Comparison of ENCODE assay signal across 8 cellular contexts in genomic region chr2:240840435-240841060, GRCh38. TPM values are rescaled to one million over a fixed set of nuclear protein-coding genes. Genes with fewer than 3 reads are reported as not detected.
DNase-seq lines count a peak whose midpoint lies in the region; ATAC-seq, FAIRE-seq and TF ChIP-seq lines count a peak whose summit lies in the region.

No MANE protein-coding gene starts in this region.

- WGBS in body of pancreas, 2 donors, result 28% methylated on average over 9 of the region's 9 CpGs; no CpG with 5 or more reads in 1 of the 2 donors

- TF ChIP-seq CTCF in AG04449 (IDR thresholded peaks at IDR 0.05; ENCODE audit: insufficient read depth, low read length, missing control alignments) (peak; percentile 69), GM10248 (IDR thresholded peaks at IDR 0.05; ENCODE audit: control extremely low read depth, extremely low read depth, low read depth, missing control alignments) (peak; percentile 54), body of pancreas (IDR thresholded peaks at IDR 0.05) (peak; percentile 48 to 84 (median 72)), kidney (IDR thresholded peaks at IDR 0.05; ENCODE audit: borderline replicate concordance, extremely low read depth, insufficient read depth) (peak; percentile 44)

- peak; percentile 95 for ATAC-seq in body of pancreas

- DNase-seq in AG04449 (ENCODE audit: low read depth, low spot score), result no peak
- DNase-seq in GM10248 (ENCODE audit: extremely low spot score), result peak; percentile 62
- peak; percentile 39 for DNase-seq in NCI-H226
- peak; percentile 77 to 86 (median 84) for DNase-seq in body of pancreas
- DNase-seq in kidney, result peak; percentile 74
- DNase-seq in substantia nigra (lab: John Stamatoyannopoulos, UW), result peak in 39 of 49 donors; percentile 21 to 90 (median 60)
- no peak for DNase-seq in KG1 (lab: John Stamatoyannopoulos, UW)
- no peak for DNase-seq in SKM-1 treated with dmso at 0.1 percent for 144 hours (lab: John Stamatoyannopoulos, UW; ENCODE audit: unreplicated experiment)

- TF ChIP-seq POLR2A in body of pancreas (IDR thresholded peaks at IDR 0.05), result no peak

- POLR2A ChIA-PET in AG04449 (lab: Yijun Ruan, JAX), result interaction anchor here (1.0 kb wide), 1 partner anchor 11 kb away, joined by 3 read pairs; no protein-coding TSS in a partner anchor
- POLR2A ChIA-PET in GM10248 (lab: Yijun Ruan, JAX), result no interaction called here

- no peak overlapping the region for H3K27ac ChIP-seq in body of pancreas
- H3K27ac ChIP-seq in kidney (ENCODE audit: low read depth in 2 of 2, low read length in 2 of 2), result no peak overlapping the region
- no peak overlapping the region for H3K27ac ChIP-seq in substantia nigra (ENCODE audit: low read depth, low read length, poor library complexity, severe bottlenecking)

- no peak overlapping the region for H3K9ac ChIP-seq in kidney (ENCODE audit: low read length in 2 of 2)

- H3K9me3 ChIP-seq in body of pancreas (no peaks in the 10 kb centered on the region), kidney (ENCODE audit: control insufficient read depth in 1 of 2, low read length in 2 of 2) (no peaks in the 10 kb centered on the region)

- CTCF ChIA-PET in AG04449 (lab: Yijun Ruan, JAX), result interaction anchor here (0.6 to 4.8 kb wide), 32 partner anchors 9 to 800 kb away, joined by 3 to 98 read pairs (median 6); partner anchors contain the start of gene CAPN10
- CTCF ChIA-PET in GM10248 (lab: Yijun Ruan, JAX), result interaction anchor here (0.7 to 2.8 kb wide), 9 partner anchors 9 to 329 kb away, joined by 3 to 18 read pairs (median 4); no protein-coding TSS in a partner anchor

- no peak overlapping the region for H3K4me3 ChIP-seq in AG04449 (ENCODE audit: low read depth, low read length)
- no peak overlapping the region for H3K4me3 ChIP-seq in body of pancreas
- no peak overlapping the region for H3K4me3 ChIP-seq in kidney (ENCODE audit: low read length in 2 of 2)

- no peaks in the 10 kb centered on the region for H3K27me3 ChIP-seq in body of pancreas

- no peak for FAIRE-seq in kidney (lab: Jason Lieb, UNC)

- no peaks in the 10 kb centered on the region for H3K36me3 ChIP-seq in body of pancreas (replicated peaks in 1 of 2; ENCODE audit: insufficient read depth in 1 of 2, low read depth in 2 of 2)
- no peaks in the 10 kb centered on the region for H3K36me3 ChIP-seq in kidney (ENCODE audit: control insufficient read depth in 1 of 2, insufficient read depth in 2 of 2, low read length in 2 of 2)

- intact Hi-C loops in body of pancreas (cut with DNase I), result no loop called here
- intact Hi-C loops in kidney (cut with DNase I), result no loop called here

- H3K4me1 ChIP-seq in body of pancreas, result no peaks in the 10 kb centered on the region
- H3K4me1 ChIP-seq in kidney (ENCODE audit: control insufficient read depth in 1 of 2, insufficient read depth in 1 of 2, low read depth in 1 of 2, low read length in 2 of 2), result no peaks in the 10 kb centered on the region

RNA-seq across cellular contexts. Expression of gene KIF1A, which starts 20.5 kb away (rescaled TPM):
- total RNA-seq in body of pancreas, result 10 to 100 TPM; 51.9 to 79.1 TPM
- total RNA-seq in kidney, result 0.54 TPM
- 0.58 TPM for polyA plus RNA-seq in kidney (ENCODE audit: insufficient read depth, low read depth, low replicate concordance)

RNA-seq across cellular contexts. Expression of gene AGXT, which starts 28.1 kb away (rescaled TPM):
- total RNA-seq in body of pancreas (1 to 10 TPM in 1 of 2 donors, not detected in 1; 1.6 TPM), kidney (0.09 TPM)
- 12.5 TPM for polyA plus RNA-seq in kidney (ENCODE audit: insufficient read depth, low read depth, low replicate concordance)

RNA-seq across cellular contexts. Expression of gene MAB21L4, which starts 55.4 kb away (rescaled TPM):
- under 1 TPM in 1 of 2 donors, not detected in 1; 0.26 TPM for total RNA-seq in body of pancreas
- total RNA-seq in kidney, result 6.1 TPM
- 28.5 TPM for polyA plus RNA-seq in kidney (ENCODE audit: insufficient read depth, low read depth, low replicate concordance)

Comparison
In these comparisons a context has a peak if more than half of its experiments do, and no peak if none do; other contexts are left out.
1. DNase-seq: peak in GM10248 (single experiment), NCI-H226 (single experiment), body of pancreas (4 of 4), kidney (single experiment) and substantia nigra (39 of 49); none in AG04449 (single experiment), KG1 (single experiment) and SKM-1 treated with dmso at 0.1 percent for 144 hours (single experiment).
2. RNA of gene KIF1A, which starts 20.5 kb away (total RNA-seq): 51.9 to 79.1 TPM in body of pancreas; 0.54 TPM in kidney (single experiment); every median in the first group is over 10 times any median in the second.
3. Peak in every context shown above with its lines, with median percentiles within 50 percentile points of each other: CTCF ChIP-seq.